In genomic region chr7:47944536-47945260, GRCh38 we compare ENCODE assay signal across 10 cellular contexts. TPM values are rescaled to one million over a fixed set of nuclear protein-coding genes. Genes with fewer than 3 reads are reported as not detected.
DNase-seq lines count a peak whose midpoint lies in the region; ATAC-seq and TF ChIP-seq lines count a peak whose summit lies in the region.
"Had no signal": no experiment of that assay in that cellular context is flagged by ENCODE, and none has a peak within 500 bp of the region (broad histone marks: within the 10 kb centered on the region; RNA-seq: fewer than 3 reads in every experiment).

No MANE protein-coding gene starts in this region.

- no peak overlapping the region for H2BK12ac ChIP-seq in trophoblast cell (ENCODE audit: low read length)

- no TSS peak for BruUV-seq in Panc1 (replicated peaks; lab: Mats Ljungman, UMichigan)

- no peak overlapping the region for H3K14ac ChIP-seq in trophoblast cell (ENCODE audit: low read length)

- no peak overlapping the region for H2BK120ac ChIP-seq in trophoblast cell (ENCODE audit: insufficient read depth, low read length, poor library complexity)

- H3K27ac ChIP-seq in Panc1 (ENCODE audit: low read length): peak overlapping the region; percentile 76
- no peak overlapping the region for H3K27ac ChIP-seq in trophoblast cell (ENCODE audit: low read depth, low read length)
- H3K27ac ChIP-seq: ascending aorta, psoas muscle had no signal

- no peak overlapping the region for H3K18ac ChIP-seq in trophoblast cell (ENCODE audit: low read length)

- TF ChIP-seq CTCF in Panc1 (IDR thresholded peaks at IDR 0.05): no peak

- H2AK5ac ChIP-seq in trophoblast cell (ENCODE audit: low read length): no peak overlapping the region

- no peaks in the 10 kb centered on the region for H3K27me3 ChIP-seq in Panc1 (ENCODE audit: control insufficient read depth, insufficient read depth, low read length)
- no peaks in the 10 kb centered on the region for H3K27me3 ChIP-seq in trophoblast cell (ENCODE audit: insufficient read depth, low read length)
- H3K27me3 ChIP-seq: ascending aorta had no signal

- H3K79me2 ChIP-seq in trophoblast cell (ENCODE audit: control insufficient read depth, insufficient read depth, low read length, poor library complexity): no peaks in the 10 kb centered on the region

- H3K4me3 ChIP-seq in Panc1 (ENCODE audit: low read depth in 2 of 2, low read length in 2 of 2) (no peak overlapping the region), trophoblast cell (ENCODE audit: low read depth, low read length) (no peak overlapping the region)
- H3K4me3 ChIP-seq: ascending aorta, psoas muscle had no signal

- H4K91ac ChIP-seq in trophoblast cell (ENCODE audit: low read depth, low read length): no peak overlapping the region

- H3K9ac ChIP-seq in trophoblast cell (ENCODE audit: low read length): no peak overlapping the region

- H3K4me1 ChIP-seq in Panc1 (ENCODE audit: control insufficient read depth, insufficient read depth, low read length) (peaks cover 35% of the 10 kb centered on the region), trophoblast cell (ENCODE audit: control insufficient read depth in 1 of 2, insufficient read depth in 2 of 2, low read length in 2 of 2) (peaks cover 4 to 18% of the 10 kb centered on the region in 2 experiments)
- H3K4me1 ChIP-seq: psoas muscle had no signal

- H2BK5ac ChIP-seq in trophoblast cell (ENCODE audit: low read depth, low read length, poor library complexity): no peak overlapping the region

- DNase-seq in Panc1 (ENCODE audit: low read depth, low spot score) (no peak), myocyte (ENCODE audit: low read depth) (peak; percentile 49), CD1c-positive myeloid dendritic cell (ENCODE audit: extremely low spot score) (no peak), DMS53 (lab: John Stamatoyannopoulos, UW) (no peak), trophoblast cell (no peak)

- no peak overlapping the region for H3K23ac ChIP-seq in trophoblast cell (ENCODE audit: low read length)

- no peak overlapping the region for H2AFZ ChIP-seq in trophoblast cell (ENCODE audit: insufficient read depth, low read length, poor library complexity)

- H3K9me3 ChIP-seq in Panc1 (ENCODE audit: control insufficient read depth, insufficient read depth, low read depth, low read length) (no peaks in the 10 kb centered on the region), trophoblast cell (ENCODE audit: insufficient read depth, low read depth, low read length) (peaks cover 3% of the 10 kb centered on the region)
- H3K9me3 ChIP-seq: ascending aorta, psoas muscle had no signal

- no peak overlapping the region for H4K12ac ChIP-seq in trophoblast cell (ENCODE audit: low read depth, low read length)

- peaks cover 2% of the 10 kb centered on the region for H3K79me1 ChIP-seq in trophoblast cell (ENCODE audit: low read length)

- WGBS in trophoblast cell (ENCODE audit: extremely low coverage, insufficient coverage, insufficient read length): no CpG with 5 or more reads among the region's 12 CpGs

- in situ Hi-C loops in Panc1 (cut with HindIII; ENCODE audit: low pct_unique_long_range_greater_than_20kb, low sequenced_read_pairs): no loop called here

- no peak overlapping the region for H3K4me2 ChIP-seq in trophoblast cell (ENCODE audit: low read length)

- CTCF ChIA-PET in Panc1 (lab: Charles Lee): interaction anchor here (0.5 to 1.8 kb wide), 10 partner anchors 23 to 691 kb away, joined by 3 to 17 read pairs (median 3); no protein-coding TSS in a partner anchor

- H3K36me3 ChIP-seq in Panc1 (ENCODE audit: control insufficient read depth, insufficient read depth, low read length) (no peaks in the 10 kb centered on the region), trophoblast cell (ENCODE audit: control insufficient read depth in 1 of 2, insufficient read depth in 2 of 2, low read length in 2 of 2) (no peaks in the 10 kb centered on the region)
- H3K36me3 ChIP-seq: ascending aorta had no signal

- no peak overlapping the region for H4K8ac ChIP-seq in trophoblast cell (ENCODE audit: low read depth, low read length)

- intact Hi-C loops in Panc1 (cut with micrococcal nuclease; ENCODE audit: unreplicated experiment): loop anchor here (2.0 to 5.0 kb wide), 2 partner anchors 210 to 677 kb away; no protein-coding TSS in a partner anchor

- peak; percentile 10 for ATAC-seq in GM18498 (IDR thresholded peaks at IDR 0.05; ENCODE audit: unreplicated experiment)
- ATAC-seq in GM18907 (IDR thresholded peaks at IDR 0.05; ENCODE audit: unreplicated experiment): peak; percentile 7
- ATAC-seq in Panc1: peak; percentile 48
- no peak for ATAC-seq in HG02970 (IDR thresholded peaks at IDR 0.05; ENCODE audit: low FRiP score, unreplicated experiment)

- no peak overlapping the region for H3K4ac ChIP-seq in trophoblast cell (ENCODE audit: low read depth, low read length)

- POLR2A ChIA-PET in Panc1 (lab: Charles Lee): no interaction called here

RNA-seq across cellular contexts. Expression of gene PKD1L1, which starts 3.6 kb away (rescaled TPM):
- total RNA-seq in Panc1 (2021; ENCODE audit: unreplicated experiment): 2.2 TPM
- polyA plus RNA-seq in Panc1 (2012; ENCODE audit: insufficient read length): 2.5 TPM
- 0.03 and 0.10 TPM in 2 replicates for total RNA-seq in myocyte
- polyA plus RNA-seq in myocyte (2012): 0.47 TPM
- polyA plus RNA-seq in trophoblast cell (2013): 0.07 and 0.15 TPM in 2 replicates

RNA-seq across cellular contexts. Expression of gene HUS1, which starts 34.7 kb away (rescaled TPM):
- 72.7 TPM for total RNA-seq in Panc1 (2021; ENCODE audit: unreplicated experiment)
- polyA plus RNA-seq in Panc1 (2012; ENCODE audit: insufficient read length): 29.3 TPM
- total RNA-seq in myocyte: 47.0 and 73.0 TPM in 2 replicates
- 27.0 TPM for polyA plus RNA-seq in myocyte (2012)
- polyA plus RNA-seq in trophoblast cell (2013): 19.5 and 19.6 TPM in 2 replicates
